In genomic region chr17:9229160-9229825, GRCh38 we compare ENCODE assay signal across 25 cellular contexts.
DNase-seq lines count a peak whose midpoint lies in the region; ATAC-seq, FAIRE-seq and TF ChIP-seq lines count a peak whose summit lies in the region.
"Had no signal": no experiment of that assay in that cellular context is flagged by ENCODE, and none has a peak within 500 bp of the region (broad histone marks: within the 10 kb centered on the region; RNA-seq: fewer than 3 reads in every experiment).

No MANE protein-coding gene starts in this region.

- ATAC-seq in right cardiac atrium (no peak), Right ventricle myocardium superior (ENCODE audit: poor library complexity) (no peak)
- ATAC-seq: Panc1 had no signal

- DNase-seq in right cardiac atrium (peak in 2 of 3 donors; percentile 36 to 39), Right ventricle myocardium superior (no peak), endothelial cell (ENCODE audit: low spot score) (no peak), kidney (peak; percentile 72), uterus (no peak), NCI-H1417 treated with DMSO at 0.1 percent for 48 hours (lab: John Stamatoyannopoulos, UW) (no peak), NCI-H748 (lab: John Stamatoyannopoulos, UW; ENCODE audit: unreplicated experiment) (no peak), T-helper 9 cell (no peak)
- DNase-seq: CD8-positive, alpha-beta memory T cell; KBM-7; MM.1S; NCI-H1048; NCI-H1436 treated with DMSO at 0.1 percent for 48 hours; NCI-H1930; NCI-H510A treated with DMSO at 0.1 percent for 48 hours; NCI-H774; SJCRH30 had no signal

- H3K4me3 Mint-ChIP-seq in endothelial cell (ENCODE audit: unreplicated experiment) = peak overlapping the region; percentile 33
- H3K4me3 Mint-ChIP-seq: CD8-positive, alpha-beta memory T cell; HFFc6 had no signal

- no peak overlapping the region for H3K27ac ChIP-seq in right cardiac atrium (ENCODE audit: low read length)
- no peak overlapping the region for H3K27ac ChIP-seq in kidney (ENCODE audit: low read depth in 2 of 2, low read length in 2 of 2)
- H3K27ac ChIP-seq in uterus = peak overlapping the region; percentile 15 to 89
- H3K27ac ChIP-seq: C4-2B, HL-60, SJCRH30 had no signal

- 93% methylated on average over 20 of the region's 20 CpGs for WGBS in right cardiac atrium

- no peaks in the 10 kb centered on the region for H3K9me3 Mint-ChIP-seq in endothelial cell (ENCODE audit: unreplicated experiment)
- H3K9me3 Mint-ChIP-seq: CD8-positive, alpha-beta memory T cell had no signal

- TF ChIP-seq POLR2A in uterus (IDR thresholded peaks at IDR 0.05) = no peak

- TF ChIP-seq CTCF in endothelial cell (IDR thresholded peaks at IDR 0.05; ENCODE audit: unreplicated experiment) (no peak), kidney (IDR thresholded peaks at IDR 0.05; ENCODE audit: borderline replicate concordance, extremely low read depth, insufficient read depth) (no peak), uterus (IDR thresholded peaks at IDR 0.05) (no peak)

- intact Hi-C loops in right cardiac atrium (cut with DNase I) = no loop called here
- intact Hi-C loops in Right ventricle myocardium superior (cut with DNase I) = no loop called here
- intact Hi-C loops in kidney (cut with DNase I) = no loop called here
- intact Hi-C loops in uterus (cut with DNase I; ENCODE audit: low total_unique reads) = no loop called here

- no peaks in the 10 kb centered on the region for H3K36me3 Mint-ChIP-seq in endothelial cell (ENCODE audit: low read depth, unreplicated experiment)
- H3K36me3 Mint-ChIP-seq: CD8-positive, alpha-beta memory T cell had no signal

- peaks cover 13% of the 10 kb centered on the region for H3K27me3 Mint-ChIP-seq in endothelial cell (ENCODE audit: unreplicated experiment)

- H3K4me3 ChIP-seq in right cardiac atrium (ENCODE audit: low read length) = no peak overlapping the region
- H3K4me3 ChIP-seq in kidney (ENCODE audit: low read length in 2 of 2) = no peak overlapping the region
- no peak overlapping the region for H3K4me3 ChIP-seq in uterus
- H3K4me3 ChIP-seq: SJCRH30 had no signal

- H3K4me1 ChIP-seq in right cardiac atrium (ENCODE audit: control insufficient read depth, insufficient read depth, low read length) = no peaks in the 10 kb centered on the region
- H3K4me1 ChIP-seq in kidney (ENCODE audit: control insufficient read depth in 1 of 2, insufficient read depth in 1 of 2, low read depth in 1 of 2, low read length in 2 of 2) = no peaks in the 10 kb centered on the region
- H3K4me1 ChIP-seq in uterus = peaks cover 0 to 7% of the 10 kb centered on the region in 2 donors

- H3K9me3 ChIP-seq in right cardiac atrium (ENCODE audit: control insufficient read depth, low read length) = no peaks in the 10 kb centered on the region
- H3K9me3 ChIP-seq in kidney (ENCODE audit: control insufficient read depth in 1 of 2, low read length in 2 of 2) = no peaks in the 10 kb centered on the region
- H3K9me3 ChIP-seq in uterus = no peaks in the 10 kb centered on the region
- H3K9me3 ChIP-seq: SJCRH30 had no signal

- peaks cover 14% of the 10 kb centered on the region for H3K4me1 Mint-ChIP-seq in endothelial cell (ENCODE audit: unreplicated experiment)

- FAIRE-seq in kidney (lab: Jason Lieb, UNC) = no peak
- FAIRE-seq: A204.1, G401.6, GM12892, H54 had no signal

- H3K27ac Mint-ChIP-seq in endothelial cell (ENCODE audit: unreplicated experiment) = no peak overlapping the region
- H3K27ac Mint-ChIP-seq: HFFc6 had no signal

- H3K27me3 ChIP-seq in right cardiac atrium (ENCODE audit: control insufficient read depth, insufficient read depth) (no peaks in the 10 kb centered on the region), uterus (no peaks in the 10 kb centered on the region)
- H3K27me3 ChIP-seq: SJCRH30 had no signal

- H3K9ac ChIP-seq in kidney (ENCODE audit: low read length in 2 of 2) = no peak overlapping the region

- H3K36me3 ChIP-seq in kidney (ENCODE audit: control insufficient read depth in 1 of 2, insufficient read depth in 2 of 2, low read length in 2 of 2) = no peaks in the 10 kb centered on the region
- H3K36me3 ChIP-seq in uterus = no peaks in the 10 kb centered on the region
- H3K36me3 ChIP-seq: SJCRH30 had no signal

Comparison
In these comparisons a context has a peak if more than half of its experiments do, and no peak if none do; other contexts are left out.
1. DNase-seq: peak in right cardiac atrium (2 of 3) and kidney (single experiment); none in Right ventricle myocardium superior (single experiment), endothelial cell (single experiment), uterus (0 of 2), NCI-H1417 treated with DMSO at 0.1 percent for 48 hours (single experiment), NCI-H748 (single experiment) and T-helper 9 cell (single experiment).
2. H3K27ac ChIP-seq: peak in uterus (2 of 2); none in right cardiac atrium (single experiment) and kidney (0 of 2).